1 cellular context compared by ENCODE assay signal in the genomic region with DNA sequence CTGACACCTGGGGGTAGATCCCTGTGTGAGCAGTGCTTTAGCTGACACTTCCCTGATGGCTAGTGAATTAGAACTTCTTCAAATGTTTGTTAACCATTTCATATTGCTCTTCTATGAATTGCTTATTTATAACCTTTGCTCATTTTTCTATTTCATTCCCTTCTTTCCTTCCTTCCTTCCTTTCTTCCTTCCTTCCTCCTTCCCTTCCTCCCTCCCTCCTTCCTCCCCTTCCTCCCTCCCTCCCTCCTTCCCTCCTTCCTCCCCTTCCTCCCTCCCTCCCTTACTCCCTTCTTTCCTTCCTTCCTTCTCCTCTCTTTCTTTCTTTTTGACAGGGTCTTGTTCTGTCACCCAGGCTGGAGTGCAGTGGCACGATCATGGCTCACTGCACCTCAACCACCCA.
TF ChIP-seq lines count a peak whose summit lies in the region.

No MANE protein-coding gene starts in this region.

TF ChIP-seq in HepG2, 621 proteins besides CTCF, POLR2A, EP300 and RAD21:
- TF ChIP-seq ZNF883 (CRISPR knock-in tag; IDR thresholded peaks at IDR 0.05; ENCODE audit: not compliant biosample characterization) (no peak), HNRNPK (IDR thresholded peaks at IDR 0.05; ENCODE audit: low read depth, low read length, poor library complexity, severe bottlenecking) (peak; percentile 65)
